11 cellular contexts compared by ENCODE assay signal in the genomic region with DNA sequence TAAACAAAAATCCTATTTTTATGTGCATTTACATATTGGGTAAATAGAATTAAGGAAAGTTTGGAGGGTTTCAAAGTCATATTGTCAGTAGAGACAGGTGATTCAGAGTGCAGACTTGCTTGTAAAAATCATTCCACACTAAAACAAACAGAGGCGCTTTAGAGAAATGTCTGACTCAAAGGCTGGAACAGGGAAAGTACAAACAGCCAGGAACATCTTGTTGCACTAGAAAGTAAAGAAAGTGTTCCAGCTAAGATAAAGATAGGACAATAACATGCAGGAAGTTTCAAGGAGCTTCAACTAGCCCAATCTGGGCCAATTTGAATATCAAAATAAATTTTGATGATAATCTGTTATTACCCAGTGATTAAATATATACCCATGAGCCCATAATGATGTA. TPM values are rescaled to one million over a fixed set of nuclear protein-coding genes. Genes with fewer than 3 reads are reported as not detected.
"Had no signal": no experiment of that assay in that cellular context is flagged by ENCODE, and none has a peak within 500 bp of the region (broad histone marks: within the 10 kb centered on the region; RNA-seq: fewer than 3 reads in every experiment).

No MANE protein-coding gene starts in this region.

- H3K4me1 ChIP-seq: HAP-1 had no signal

- H3K9me3 ChIP-seq: HAP-1 had no signal

- FAIRE-seq: HTR-8/SVneo, K562 had no signal

- DNase-seq: GM23248, GOT3, H7, HFFc6, IMR-90, KG1 had no signal

- H3K4me3 ChIP-seq: GM23248, HAP-1, K562 had no signal

- H3K36me3 ChIP-seq: HAP-1 had no signal

- H3K27ac ChIP-seq: GM23248 had no signal

- H3K4me3 Mint-ChIP-seq: HFFc6 had no signal

- ATAC-seq: HCT116, K562 had no signal

- H3K9me3 Mint-ChIP-seq: HFFc6 had no signal

- H3K27ac Mint-ChIP-seq: HFFc6 had no signal

RNA-seq across cellular contexts. Expression of a gene that starts 16.4 kb away (rescaled TPM):
- total RNA-seq: HT-29, K562 had no signal
- polyA plus RNA-seq: K562 had no signal
